8 cellular contexts compared by ENCODE assay signal in genomic region chr11:65422104-65422632, GRCh38. TPM values are rescaled to one million over a fixed set of nuclear protein-coding genes. Genes with fewer than 3 reads are reported as not detected.
DNase-seq lines count a peak whose midpoint lies in the region; ATAC-seq and TF ChIP-seq lines count a peak whose summit lies in the region.

No MANE protein-coding gene starts in this region.

- no TSS peak for BruUV-seq in PC-3 (replicated peaks; lab: Mats Ljungman, UMichigan)

- H3K4me1 ChIP-seq in PC-3 (ENCODE audit: insufficient read depth, low read length) = peaks cover 64% of the 10 kb centered on the region
- H3K4me1 ChIP-seq in esophagus (ENCODE audit: control insufficient read depth in 2 of 2, insufficient read depth in 2 of 2, low read length in 1 of 2) = peaks cover 9 to 19% of the 10 kb centered on the region in 2 donors
- H3K4me1 ChIP-seq in mucosa of stomach (ENCODE audit: control insufficient read depth, insufficient read depth, low read length) = peaks cover 46% of the 10 kb centered on the region

- CTCF ChIA-PET in PC-3 (lab: Charles Lee) = no interaction called here

- H3F3A ChIP-seq in PC-3 (ENCODE audit: low read length, unreplicated experiment) = peaks cover 47% of the 10 kb centered on the region

- ATAC-seq in PC-3 = peak; percentile 5
- peak; percentile 3 for ATAC-seq in activated T-cell treated with anti-CD3 and anti-CD28 coated beads, Interleukin-2, amount 50 U/mL, for 4 hours
- ATAC-seq in GM18868 (IDR thresholded peaks at IDR 0.05; ENCODE audit: unreplicated experiment) = no peak

- H3K27me3 Mint-ChIP-seq in activated T-cell treated with anti-CD3 and anti-CD28 coated beads, Interleukin-2, amount 50 U/mL, for 4 hours (ENCODE audit: low read depth) = no peaks in the 10 kb centered on the region

- H3K4me2 ChIP-seq in PC-3 (ENCODE audit: low read length) = peak overlapping the region; percentile 97

- H3K4me3 ChIP-seq in GM12865 (ENCODE audit: low read depth, low read length) (peak overlapping the region; percentile 70), HL-60 (replicated peaks; ENCODE audit: insufficient read depth, low read length) (peak overlapping the region; percentile 64), PC-3 (ENCODE audit: low read length) (peak overlapping the region; percentile 93), esophagus (ENCODE audit: low read depth in 1 of 2, low read length in 2 of 2) (peak overlapping the region; percentile 87 to 100), mucosa of stomach (ENCODE audit: low read length) (peak overlapping the region; percentile 95)

- DNase-seq in GM12865 (ENCODE audit: low read depth) (peak; percentile 99), HL-60 (ENCODE audit: low read depth in 1 of 2, low spot score in 1 of 2) (peak; percentile 96 to 97), PC-3 (peak; percentile 96)
- DNase-seq in activated T-cell treated with anti-CD3 and anti-CD28 coated beads, Interleukin-2, amount 50 U/mL, for 4 hours = peak; percentile 91
- DNase-seq in stimulated activated CD8-positive, alpha-beta memory T cell treated with anti-CD3 and anti-CD28 coated beads, Interleukin-4, amount 100 ng/mL, for 24 hours (ENCODE audit: low read depth) = peak; percentile 92

- TF ChIP-seq CTCF in GM12865 (IDR thresholded peaks at IDR 0.05; ENCODE audit: insufficient read depth, low read depth, low read length, missing control alignments) (no peak), HL-60 (IDR thresholded peaks at IDR 0.05; ENCODE audit: insufficient read depth, low read length) (no peak), PC-3 (conservative IDR thresholded peaks at IDR 0.05; ENCODE audit: low read depth, low read length) (no peak)

- H3K4me3 Mint-ChIP-seq in activated T-cell treated with anti-CD3 and anti-CD28 coated beads, Interleukin-2, amount 50 U/mL, for 4 hours = peak overlapping the region; percentile 100

- H4K20me1 ChIP-seq in PC-3 (ENCODE audit: low read length) = peaks cover 45% of the 10 kb centered on the region

- H3K79me2 ChIP-seq in PC-3 (ENCODE audit: low read length) = peaks cover 65% of the 10 kb centered on the region

- intact Hi-C loops in PC-3 (cut with micrococcal nuclease) = no loop called here

- H3K9me3 ChIP-seq in PC-3 (ENCODE audit: low read length) (no peaks in the 10 kb centered on the region), esophagus (ENCODE audit: control insufficient read depth in 2 of 2, insufficient read depth in 1 of 2, low read depth in 1 of 2, low read length in 1 of 2) (no peaks in the 10 kb centered on the region), mucosa of stomach (ENCODE audit: control insufficient read depth, low read length) (no peaks in the 10 kb centered on the region)

- H3K9me3 Mint-ChIP-seq in activated T-cell treated with anti-CD3 and anti-CD28 coated beads, Interleukin-2, amount 50 U/mL, for 4 hours = no peaks in the 10 kb centered on the region

- peak overlapping the region; percentile 32 for H2AFZ ChIP-seq in PC-3 (ENCODE audit: low read length)

- 1% methylated on average over 53 to 54 of the region's 54 CpGs for WGBS in esophagus, 2 donors

- H3K36me3 ChIP-seq in PC-3 (ENCODE audit: low read depth, low read length) (peaks cover 37% of the 10 kb centered on the region), esophagus (ENCODE audit: control insufficient read depth in 2 of 2, insufficient read depth in 2 of 2, low read length in 1 of 2) (peaks cover 0 to 5% of the 10 kb centered on the region in 2 donors), mucosa of stomach (ENCODE audit: control insufficient read depth, insufficient read depth, low read length) (peaks cover 26% of the 10 kb centered on the region)

- peak overlapping the region; percentile 100 for H3K27ac ChIP-seq in HL-60 (replicated peaks)
- peak overlapping the region; percentile 99 for H3K27ac ChIP-seq in PC-3 (ENCODE audit: low read length)
- H3K27ac ChIP-seq in esophagus (ENCODE audit: low read depth in 2 of 2, low read length in 1 of 2) = peak overlapping the region; percentile 99

- H3K9ac ChIP-seq in PC-3 (ENCODE audit: low read length) = peak overlapping the region; percentile 97
- peak overlapping the region; percentile 100 for H3K9ac ChIP-seq in mucosa of stomach (ENCODE audit: low read length)

- POLR2A ChIA-PET in PC-3 (lab: Charles Lee; ENCODE audit: unreplicated experiment) = interaction anchor here (0.6 to 1.9 kb wide), 21 partner anchors 9 to 479 kb away, joined by 3 to 46 read pairs (median 6); partner anchors contain the start of genes CCDC85B, MALAT1 and SLC25A45

- H3K27me3 ChIP-seq in HL-60 (ENCODE audit: insufficient read depth, poor library complexity, severe bottlenecking) (no peaks in the 10 kb centered on the region), PC-3 (ENCODE audit: low read length) (no peaks in the 10 kb centered on the region), esophagus (ENCODE audit: control insufficient read depth in 1 of 2, insufficient read depth in 2 of 2, low read length in 2 of 2) (no peaks in the 10 kb centered on the region), mucosa of stomach (ENCODE audit: control insufficient read depth, insufficient read depth, low read length) (no peaks in the 10 kb centered on the region)

- H3K4me1 Mint-ChIP-seq in activated T-cell treated with anti-CD3 and anti-CD28 coated beads, Interleukin-2, amount 50 U/mL, for 4 hours (ENCODE audit: low read depth) = peaks cover 39% of the 10 kb centered on the region

- H3K9me2 ChIP-seq in PC-3 (replicated peaks; ENCODE audit: low read length) = no peaks in the 10 kb centered on the region

- H3K36me3 Mint-ChIP-seq in activated T-cell treated with anti-CD3 and anti-CD28 coated beads, Interleukin-2, amount 50 U/mL, for 4 hours (ENCODE audit: insufficient read depth) = peaks cover 29% of the 10 kb centered on the region

RNA-seq across cellular contexts. Expression of gene NEAT1, which starts 0.4 kb away (rescaled TPM):
- total RNA-seq in PC-3 (2014; rRNA removed) = 47.9 and 96.6 TPM in 2 replicates
- total RNA-seq in activated T-cell treated with anti-CD3 and anti-CD28 coated beads, Interleukin-2, amount 50 U/mL, for 4 hours = 100 to 1,000 TPM in 2 of 3 donors, 10 to 100 TPM in 1; 95.5 to 136 (median 123) TPM
- polyA plus RNA-seq in esophagus = 1,000 to 10,000 TPM in 1 of 2 donors, 100 to 1,000 TPM in 1; 536 to 1,203 TPM

RNA-seq across cellular contexts. Expression of gene FRMD8, which starts 35.7 kb away (rescaled TPM):
- total RNA-seq in PC-3 (2014; rRNA removed) = 68.3 and 93.2 TPM in 2 replicates
- 10 to 100 TPM; 43.0 to 49.2 (median 44.9) TPM for total RNA-seq in activated T-cell treated with anti-CD3 and anti-CD28 coated beads, Interleukin-2, amount 50 U/mL, for 4 hours
- 10 to 100 TPM; 25.2 to 27.8 TPM for polyA plus RNA-seq in esophagus

RNA-seq across cellular contexts. Expression of gene SLC25A45, which starts 39.7 kb away (rescaled TPM):
- total RNA-seq in PC-3 (2014; rRNA removed) = 12.7 and 13.1 TPM in 2 replicates
- 10 to 100 TPM in 1 of 3 donors, 1 to 10 TPM in 2; 7.0 to 11.1 (median 9.5) TPM for total RNA-seq in activated T-cell treated with anti-CD3 and anti-CD28 coated beads, Interleukin-2, amount 50 U/mL, for 4 hours
- 1 to 10 TPM; 2.4 to 6.0 TPM for polyA plus RNA-seq in esophagus
